33 cellular contexts compared by ENCODE assay signal in genomic region chr1:185786524-185786923, GRCh38. TPM values are rescaled to one million over a fixed set of nuclear protein-coding genes. Genes with fewer than 3 reads are reported as not detected.
DNase-seq lines count a peak whose midpoint lies in the region; ATAC-seq and TF ChIP-seq lines count a peak whose summit lies in the region.
"Had no signal": no experiment of that assay in that cellular context is flagged by ENCODE, and none has a peak within 500 bp of the region (broad histone marks: within the 10 kb centered on the region; RNA-seq: fewer than 3 reads in every experiment).

No MANE protein-coding gene starts in this region.

- POLR2A ChIA-PET in PC-3 (lab: Charles Lee; ENCODE audit: unreplicated experiment): no interaction called here

- 80 to 82% methylated on average over 3 of the region's 3 CpGs for WGBS in transverse colon (ENCODE audit: low coverage in 1 of 2), 2 donors

- H3K36me3 Mint-ChIP-seq in chondrocyte (ENCODE audit: low read depth): peaks cover 5% of the 10 kb centered on the region
- H3K36me3 Mint-ChIP-seq: activated naive CD8-positive, alpha-beta T cell had no signal

- peak; percentile 23 for DNase-seq in A172 (ENCODE audit: low spot score)
- DNase-seq in ELR (ENCODE audit: low read depth): peak; percentile 25
- peak; percentile 17 for DNase-seq in PC-3
- DNase-seq in chondrocyte (ENCODE audit: low spot score): no peak
- no peak for DNase-seq in T-helper 1 cell
- DNase-seq in brain microvascular endothelial cell: no peak
- DNase-seq in GM19240 (ENCODE audit: insufficient read length, low spot score): no peak
- DNase-seq in transverse colon: no peak
- DNase-seq: activated CD4-positive, alpha-beta T cell treated with anti-CD3 and anti-CD28 coated beads for 4 hours; activated CD8-positive, alpha-beta T cell treated with anti-CD3 and anti-CD28 coated beads, Interleukin-2, amount 10 ng/mL, durations not matched to agents 7 days and 5 days; activated effector memory CD4-positive, alpha-beta T cell treated with Interleukin-2 at 50 U/mL for 16 hours; anterior cingulate cortex; effector CD8-positive, alpha-beta T cell; heart left ventricle; left ventricle myocardium inferior; NCI-H1436; NCI-H2081 treated with DMSO at 0.1 percent for 48 hours; NCI-H2227 treated with DMSO at 0.1 percent for 48 hours; NCI-H526 treated with DMSO at 0.1 percent for 48 hours; pancreas; PC-9; Right ventricle myocardium superior; stimulated activated naive CD4-positive, alpha-beta T cell; T1000; upper lobe of right lung; WERI-Rb-1 had no signal

- intact Hi-C loops in PC-3 (cut with micrococcal nuclease) (no loop called here), transverse colon (cut with DNase I; ENCODE audit: low total_unique reads) (no loop called here)

- H3K4me3 Mint-ChIP-seq in chondrocyte (ENCODE audit: unreplicated experiment): no peak overlapping the region
- H3K4me3 Mint-ChIP-seq: activated CD8-positive, alpha-beta T cell treated with anti-CD3 and anti-CD28 coated beads, Interleukin-2, amount 10 ng/mL, durations not matched to agents 7 days and 5 days; activated naive CD8-positive, alpha-beta T cell; B cell; neural crest cell had no signal

- no peaks in the 10 kb centered on the region for H3K27me3 Mint-ChIP-seq in chondrocyte (ENCODE audit: low read depth)

- no peak for TF ChIP-seq CTCF in PC-3 (conservative IDR thresholded peaks at IDR 0.05; ENCODE audit: low read depth, low read length)
- no peak for TF ChIP-seq CTCF in chondrocyte (IDR thresholded peaks at IDR 0.05)
- no peak for TF ChIP-seq CTCF in brain microvascular endothelial cell (IDR thresholded peaks at IDR 0.05; ENCODE audit: low read depth, low read length, missing control alignments)
- TF ChIP-seq CTCF in transverse colon (IDR thresholded peaks at IDR 0.05): no peak

- no TSS peak for BruUV-seq in PC-3 (replicated peaks; lab: Mats Ljungman, UMichigan)

- H3K27ac Mint-ChIP-seq in chondrocyte (ENCODE audit: unreplicated experiment): peak overlapping the region; percentile 6
- H3K27ac Mint-ChIP-seq: activated CD8-positive, alpha-beta T cell treated with anti-CD3 and anti-CD28 coated beads, Interleukin-2, amount 10 ng/mL, durations not matched to agents 7 days and 5 days; activated naive CD8-positive, alpha-beta T cell; B cell had no signal

- CTCF ChIA-PET in PC-3 (lab: Charles Lee): no interaction called here

- no peak overlapping the region for H3K27ac ChIP-seq in PC-3 (ENCODE audit: low read length)
- no peak overlapping the region for H3K27ac ChIP-seq in brain microvascular endothelial cell
- no peak overlapping the region for H3K27ac ChIP-seq in transverse colon
- H3K27ac ChIP-seq: 22Rv1, coronary artery, heart left ventricle, HL-60, left ventricle myocardium inferior, pancreas, PC-9, upper lobe of right lung, WERI-Rb-1 had no signal

- no peaks in the 10 kb centered on the region for H3K9me3 ChIP-seq in PC-3 (ENCODE audit: low read length)
- no peaks in the 10 kb centered on the region for H3K9me3 ChIP-seq in transverse colon
- H3K9me3 ChIP-seq: HAP-1, pancreas, upper lobe of right lung had no signal

- H3K4me1 ChIP-seq in PC-3 (ENCODE audit: insufficient read depth, low read length): no peaks in the 10 kb centered on the region
- H3K4me1 ChIP-seq in transverse colon: peaks cover 0 to 7% (median 0%) of the 10 kb centered on the region in 4 donors
- H3K4me1 ChIP-seq: HAP-1, pancreas had no signal

- no peaks in the 10 kb centered on the region for H3K79me2 ChIP-seq in PC-3 (ENCODE audit: low read length)

- no peaks in the 10 kb centered on the region for H3K9me2 ChIP-seq in PC-3 (replicated peaks; ENCODE audit: low read length)

- in situ Hi-C loops in brain microvascular endothelial cell (cut with HindIII; ENCODE audit: low pct_ligation_motif_present, low sequenced_read_pairs): no loop called here
- in situ Hi-C loops in transverse colon (cut with MboI; ENCODE audit: low pct_ligation_motif_present in 1 of 4, low pct_unique_long_range_greater_than_20kb in 1 of 4, low sequenced_read_pairs in 3 of 4): no loop called here

- no peaks in the 10 kb centered on the region for H3F3A ChIP-seq in PC-3 (ENCODE audit: low read length, unreplicated experiment)

- no peak for TF ChIP-seq POLR2A in transverse colon (IDR thresholded peaks at IDR 0.05)

- H3K27me3 ChIP-seq in PC-3 (ENCODE audit: low read length) (no peaks in the 10 kb centered on the region), brain microvascular endothelial cell (replicated peaks) (no peaks in the 10 kb centered on the region), transverse colon (no peaks in the 10 kb centered on the region)
- H3K27me3 ChIP-seq: heart left ventricle, pancreas, upper lobe of right lung had no signal

- no peak for ATAC-seq in PC-3
- ATAC-seq: activated CD8-positive, alpha-beta T cell treated with anti-CD3 and anti-CD28 coated beads, Interleukin-2, amount 10 ng/mL, durations not matched to agents 7 days and 5 days; pancreas; upper lobe of right lung had no signal

- no peak overlapping the region for H3K4me2 ChIP-seq in PC-3 (ENCODE audit: low read length)
- H3K4me2 ChIP-seq: PC-9 had no signal

- H4K20me1 ChIP-seq in PC-3 (ENCODE audit: low read length): no peaks in the 10 kb centered on the region

- H3K9ac ChIP-seq in PC-3 (ENCODE audit: low read length): no peak overlapping the region

- H3K9me3 Mint-ChIP-seq in chondrocyte (ENCODE audit: low read depth): peaks cover 13% of the 10 kb centered on the region

- TF ChIP-seq EP300 in transverse colon (IDR thresholded peaks at IDR 0.05; ENCODE audit: low read depth): no peak

- H3K36me3 ChIP-seq in PC-3 (ENCODE audit: low read depth, low read length) (no peaks in the 10 kb centered on the region), brain microvascular endothelial cell (replicated peaks) (no peaks in the 10 kb centered on the region), transverse colon (no peaks in the 10 kb centered on the region)
- H3K36me3 ChIP-seq: HAP-1, heart left ventricle, left ventricle myocardium inferior, pancreas, upper lobe of right lung, WERI-Rb-1 had no signal

- H3K4me3 ChIP-seq in PC-3 (ENCODE audit: low read length) (no peak overlapping the region), brain microvascular endothelial cell (ENCODE audit: low read depth, low read length) (no peak overlapping the region), transverse colon (no peak overlapping the region)
- H3K4me3 ChIP-seq: coronary artery, HAP-1, heart left ventricle, left ventricle myocardium inferior, pancreas, PC-9, upper lobe of right lung had no signal

- H2AFZ ChIP-seq in PC-3 (ENCODE audit: low read length): no peak overlapping the region
- H2AFZ ChIP-seq: PC-9 had no signal

- H3K4me1 Mint-ChIP-seq in chondrocyte (ENCODE audit: low read depth): peaks cover 61% of the 10 kb centered on the region
- H3K4me1 Mint-ChIP-seq: B cell had no signal

RNA-seq across cellular contexts. Expression of gene HMCN1, which starts 52.3 kb away (rescaled TPM):
- total RNA-seq in A172 (2014; rRNA removed; shearing (Covaris generic)): 0.55 and 1.6 TPM in 2 replicates
- total RNA-seq in PC-3 (2014; rRNA removed): 0.66 and 3.3 TPM in 2 replicates
- 80.0 to 178 TPM (median 81.6 TPM) in 3 replicates for total RNA-seq in chondrocyte
- 1 to 10 TPM; 1.1 to 2.7 (median 2.1) TPM for total RNA-seq in transverse colon
- total RNA-seq: B cell had no signal

Comparison
In these comparisons a context has a peak if more than half of its experiments do, and no peak if none do; other contexts are left out.
1. DNase-seq: peak in A172 (single experiment), ELR (single experiment) and PC-3 (single experiment); none in chondrocyte (single experiment), T-helper 1 cell (0 of 5), brain microvascular endothelial cell (single experiment), GM19240 (single experiment) and transverse colon (single experiment).
2. RNA of gene HMCN1, which starts 52.3 kb away (total RNA-seq): 80.0 to 178 TPM in chondrocyte; 1.1 to 2.7 TPM in transverse colon, 0.55 to 1.6 TPM in A172 and 0.66 to 3.3 TPM in PC-3; every median in the first group is over 10 times any median in the second.